ENCODE assay signal across 9 cellular contexts in the genomic region with DNA sequence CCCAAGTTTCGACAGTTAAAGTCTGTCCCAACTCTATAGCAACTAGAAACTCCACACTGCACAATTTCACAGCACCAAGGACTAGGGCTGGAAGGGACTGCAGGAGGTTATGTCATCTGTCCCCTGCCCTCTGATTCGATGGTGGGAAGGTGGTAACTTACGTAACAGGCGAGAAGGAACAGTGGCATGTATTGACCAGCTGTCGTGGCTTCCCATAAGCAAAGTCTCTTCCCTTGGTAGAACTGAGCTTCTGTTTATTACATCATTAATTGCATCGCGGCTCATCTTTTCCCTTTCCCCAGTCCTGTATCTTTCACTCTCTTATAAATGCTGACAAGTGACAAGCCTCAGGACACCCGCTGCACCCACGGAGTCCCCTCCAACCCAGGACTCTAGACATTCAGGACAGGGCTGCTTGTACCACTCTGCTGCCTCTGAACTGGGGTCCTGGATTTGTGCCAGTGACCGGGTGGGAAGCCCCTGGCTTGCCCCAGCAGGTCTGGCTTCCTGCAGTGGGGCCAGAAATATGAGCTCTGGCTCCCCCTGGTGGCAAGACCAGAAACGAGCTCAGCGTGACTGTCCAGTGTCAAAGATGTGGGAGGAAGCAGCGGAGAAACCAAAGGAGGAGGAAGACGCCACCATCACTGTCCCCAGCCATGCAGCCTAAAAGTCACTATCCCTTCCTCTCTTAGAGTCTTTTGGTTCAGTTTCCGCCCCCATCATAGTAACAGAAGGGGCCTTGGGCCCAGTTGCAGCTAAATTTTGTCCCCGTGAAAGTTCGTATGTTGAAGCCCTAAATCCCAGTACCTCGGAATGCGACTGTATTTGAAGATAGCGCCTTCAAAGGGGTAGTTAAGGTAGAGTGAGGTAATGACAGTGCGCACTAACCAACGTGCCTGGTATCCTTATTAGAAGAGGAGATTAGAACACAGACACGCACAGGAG.
DNase-seq lines count a peak whose midpoint lies in the region; FAIRE-seq lines count a peak whose summit lies in the region.
"Had no signal": no experiment of that assay in that cellular context is flagged by ENCODE, and none has a peak within 500 bp of the region (broad histone marks: within the 10 kb centered on the region; RNA-seq: fewer than 3 reads in every experiment).

No MANE protein-coding gene starts in this region.

- DNase-seq in DMS 273 (lab: John Stamatoyannopoulos, UW; ENCODE audit: unreplicated experiment) (peak; percentile 76), DMS 273 treated with DMSO at 0.1 percent for 48 hours (lab: John Stamatoyannopoulos, UW) (no peak), HTR-8/SVneo (ENCODE audit: insufficient read length, low spot score) (peak; percentile 41), T-helper 2 cell (peak in 4 of 5 experiments; percentile 11 to 37 (median 34)), astrocyte of the hippocampus (ENCODE audit: low read depth, low spot score) (peak; percentile 70), inferior parietal cortex (ENCODE audit: extremely low spot score) (peak; percentile 64)
- DNase-seq in stimulated activated CD4-positive, alpha-beta T cell treated with anti-CD3 and anti-CD28 coated beads, Interleukin-2, amount 100 ng/mL, for 24 hours, result peak; percentile 68 to 77
- no peak for DNase-seq in NK-92 treated with Interleukin-12 subunit alpha and Interleukin-12 subunit beta, amount 100 ng/mL, for 24 hours (lab: John Stamatoyannopoulos, UW)

- no peak for FAIRE-seq in HTR-8/SVneo (lab: Jason Lieb, UNC)
- FAIRE-seq: A204.1 had no signal

Comparison
In these comparisons a context has a peak if more than half of its experiments do, and no peak if none do; other contexts are left out.
1. DNase-seq: peak in DMS 273 (single experiment), HTR-8/SVneo (single experiment), T-helper 2 cell (4 of 5), astrocyte of the hippocampus (single experiment), inferior parietal cortex (single experiment) and stimulated activated CD4-positive, alpha-beta T cell treated with anti-CD3 and anti-CD28 coated beads, Interleukin-2, amount 100 ng/mL, for 24 hours (2 of 2); none in DMS 273 treated with DMSO at 0.1 percent for 48 hours (single experiment) and NK-92 treated with Interleukin-12 subunit alpha and Interleukin-12 subunit beta, amount 100 ng/mL, for 24 hours (single experiment).